Comparison of ENCODE assay signal across 8 cellular contexts in genomic region chr2:56107486-56107885, GRCh38.
"Had no signal": no experiment of that assay in that cellular context is flagged by ENCODE, and none has a peak within 500 bp of the region (broad histone marks: within the 10 kb centered on the region; RNA-seq: fewer than 3 reads in every experiment).

No MANE protein-coding gene starts in this region.

- H3K27ac ChIP-seq: HL-60 had no signal

- H3K4me3 Mint-ChIP-seq: GM23338, HFFc6, IgD-negative memory B cell had no signal

- H3K27ac Mint-ChIP-seq: GM23338, HFFc6, IgD-negative memory B cell had no signal

- H3K36me3 ChIP-seq: HAP-1 had no signal

- DNase-seq: H7, HFFc6, KG1 had no signal

- H3K9me3 ChIP-seq: HAP-1 had no signal

- H3K4me3 ChIP-seq: GM23338, HAP-1 had no signal

- H3K9me3 Mint-ChIP-seq: GM23338, HFFc6 had no signal

- H2AFZ ChIP-seq: GM23338 had no signal

- H3K4me2 ChIP-seq: GM23338 had no signal

- ATAC-seq: GM23338, HCT116 had no signal

- H3K4me1 ChIP-seq: HAP-1 had no signal
